29 cellular contexts compared by ENCODE assay signal in the genomic region with DNA sequence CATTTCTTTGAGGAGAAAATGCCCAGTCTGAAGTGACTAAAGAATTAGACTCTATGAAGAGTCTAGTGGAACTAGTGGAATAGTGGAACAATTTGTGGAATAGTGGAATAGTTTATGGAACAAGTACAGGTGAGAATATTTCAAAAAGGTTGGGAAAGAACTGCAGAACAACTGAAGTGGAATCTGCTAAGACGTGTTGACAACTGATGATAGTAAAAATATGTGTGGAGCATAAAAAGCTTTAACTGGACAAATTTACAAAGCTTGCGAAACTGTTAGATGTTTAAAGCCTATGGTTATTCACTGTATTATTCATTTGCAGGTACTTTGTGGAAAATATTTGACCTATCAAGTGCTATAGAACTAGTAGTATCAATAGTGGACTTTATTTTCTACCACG.
"Had no signal": no experiment of that assay in that cellular context is flagged by ENCODE, and none has a peak within 500 bp of the region (broad histone marks: within the 10 kb centered on the region; RNA-seq: fewer than 3 reads in every experiment).

No MANE protein-coding gene starts in this region.

- H3K27me3 Mint-ChIP-seq: dendritic cell treated with granulocyte-macrophage colony-stimulating factor and Interleukin-4, amounts not matched to agents 40 ng/mL and 50 ng/mL, for 4 days; effector memory CD8-positive, alpha-beta T cell had no signal

- H3K4me1 Mint-ChIP-seq: endodermal cell had no signal

- DNase-seq: colonic mucosa; cortex of kidney; dermis blood vessel endothelial cell; dorsolateral prefrontal cortex; effector CD4-positive, alpha-beta T cell; effector CD8-positive, alpha-beta T cell; effector memory CD4-positive, alpha-beta T cell; effector memory CD8-positive, alpha-beta T cell; endodermal cell; erythroblast; esophagus squamous epithelium; foreskin fibroblast; foreskin keratinocyte; foreskin melanocyte; gastrocnemius medialis; glutamatergic neuron; head of caudate nucleus; heart left ventricle; heart right ventricle had no signal

- H3K9me3 ChIP-seq: colonic mucosa, esophagus muscularis mucosa, esophagus squamous epithelium, gastrocnemius medialis had no signal

- H3K4me1 ChIP-seq: colonic mucosa, esophagus muscularis mucosa, foreskin keratinocyte, gastrocnemius medialis, gastroesophageal sphincter, heart left ventricle, heart right ventricle had no signal

- H3K27ac Mint-ChIP-seq: dendritic cell treated with granulocyte-macrophage colony-stimulating factor and Interleukin-4, amounts not matched to agents 40 ng/mL and 50 ng/mL, for 4 days; effector memory CD8-positive, alpha-beta T cell; endodermal cell had no signal

- H3K27ac ChIP-seq: colonic mucosa, coronary artery, dorsolateral prefrontal cortex, epithelial cell of prostate, esophagus muscularis mucosa, esophagus squamous epithelium, foreskin keratinocyte, gastrocnemius medialis, gastroesophageal sphincter, heart left ventricle, heart right ventricle had no signal

- ATAC-seq: effector memory CD8-positive, alpha-beta T cell; esophagus mucosa; foreskin keratinocyte; gastrocnemius medialis; gastroesophageal sphincter; heart left ventricle; heart right ventricle had no signal

- H3K9me3 Mint-ChIP-seq: dendritic cell treated with granulocyte-macrophage colony-stimulating factor and Interleukin-4, amounts not matched to agents 40 ng/mL and 50 ng/mL, for 4 days had no signal

- H3K27me3 ChIP-seq: colonic mucosa, dorsolateral prefrontal cortex, esophagus muscularis mucosa, esophagus squamous epithelium, foreskin keratinocyte, gastrocnemius medialis, gastroesophageal sphincter, heart left ventricle, heart right ventricle had no signal

- H3K4me3 ChIP-seq: colonic mucosa, coronary artery, dorsolateral prefrontal cortex, esophagus muscularis mucosa, esophagus squamous epithelium, gastrocnemius medialis, gastroesophageal sphincter, heart left ventricle, heart right ventricle had no signal

- H3K36me3 ChIP-seq: colonic mucosa had no signal

- FAIRE-seq: colon, endometrium, endothelial cell of umbilical vein, frontal cortex had no signal

- H3K4me3 Mint-ChIP-seq: dendritic cell treated with granulocyte-macrophage colony-stimulating factor and Interleukin-4, amounts not matched to agents 40 ng/mL and 50 ng/mL, for 4 days; effector memory CD8-positive, alpha-beta T cell; endodermal cell had no signal
